ENCODE assay signal across 5 cellular contexts in the genomic region with DNA sequence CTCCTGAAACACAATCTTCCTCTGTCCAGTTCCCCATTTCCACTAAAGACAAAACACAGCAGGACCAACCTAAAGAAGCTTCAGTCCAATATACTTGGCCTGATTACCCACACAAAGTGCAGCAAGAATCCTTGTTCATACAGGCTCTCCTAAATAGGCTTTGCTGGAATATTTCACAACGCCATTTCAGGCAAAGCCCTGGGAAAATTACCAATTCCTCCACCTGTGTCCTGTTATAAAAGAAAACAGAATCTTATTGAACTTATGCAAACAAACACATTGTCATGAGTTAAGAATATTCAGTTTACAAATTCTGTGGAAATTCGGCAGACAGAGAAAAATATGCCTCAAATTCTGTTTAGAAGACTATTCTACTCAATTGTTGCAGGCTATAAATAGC.
A peak's percentile ranks its signal among the peaks of the same experiment; 100 is the strongest.
DNase-seq lines count a peak whose midpoint lies in the region; ATAC-seq and TF ChIP-seq lines count a peak whose summit lies in the region.
"Not testable (repeated sequence)": the region's sequence is repeated elsewhere in the genome, so short reads cannot be mapped to it uniquely, and the experiment has no call there.

No MANE protein-coding gene starts in this region.

- H3K9me2 ChIP-seq in GM23338 (ENCODE audit: insufficient read depth): not testable (repeated sequence)

- H3K79me2 ChIP-seq in GM23338 (replicated peaks; ENCODE audit: insufficient read depth): not testable (repeated sequence)

- not testable (repeated sequence) for TF ChIP-seq POLR2A in body of pancreas (IDR thresholded peaks at IDR 0.05)

- not testable (repeated sequence) for H3K36me3 ChIP-seq in GM23338 (ENCODE audit: insufficient read depth); HEK293 (ENCODE audit: control insufficient read depth in 2 of 2, insufficient read depth in 1 of 2, low read length in 2 of 2); body of pancreas (replicated peaks in 1 of 2; ENCODE audit: insufficient read depth in 1 of 2, low read depth in 2 of 2)

- not testable (repeated sequence) for H4K20me1 ChIP-seq in GM23338 (replicated peaks; ENCODE audit: insufficient read depth)

- not testable (repeated sequence) for ATAC-seq in GM23338, body of pancreas

- WGBS in body of pancreas, 2 donors: 34 to 38% methylated on average over 2 of the region's 2 CpGs

- H3K4me1 ChIP-seq in GM23338 (ENCODE audit: insufficient read depth): peaks cover 18% of the 10 kb centered on the region
- not testable (repeated sequence) for H3K4me1 ChIP-seq in HEK293 (ENCODE audit: control insufficient read depth, insufficient read depth, low read length); body of pancreas

- peaks cover 23% of the 10 kb centered on the region for H3K27me3 Mint-ChIP-seq in GM23338 (ENCODE audit: insufficient read depth, low read depth, poor library complexity)
- H3K27me3 Mint-ChIP-seq in neural crest cell (ENCODE audit: low read depth): peaks cover 35% of the 10 kb centered on the region

- not testable (repeated sequence) for H3F3A ChIP-seq in GM23338 (replicated peaks; ENCODE audit: low read depth)

- CTCF ChIA-PET in HEK293 (lab: Yijun Ruan, JAX): interaction anchor here (0.7 kb wide), 1 partner anchor 97 kb away, joined by 3 read pairs; no protein-coding TSS in a partner anchor

- TF ChIP-seq CTCF in GM23338 (conservative IDR thresholded peaks at IDR 0.05; ENCODE audit: low read depth in 2 of 2); HEK293 (tag by site-specific recombination; IDR thresholded peaks at IDR 0.05); body of pancreas (IDR thresholded peaks at IDR 0.05); neural crest cell (conservative IDR thresholded peaks at IDR 0.05): not testable (repeated sequence)

- H3K27ac Mint-ChIP-seq in GM23338; neural crest cell (ENCODE audit: unreplicated experiment): not testable (repeated sequence)

- peaks cover 22% of the 10 kb centered on the region for H3K4me1 Mint-ChIP-seq in GM23338
- H3K4me1 Mint-ChIP-seq in neural crest cell: peaks cover 14% of the 10 kb centered on the region

- H3K4me3 ChIP-seq in GM23338; HEK293 (ENCODE audit: low read depth, low read length); body of pancreas: not testable (repeated sequence)

- H3K27ac ChIP-seq in GM23338 (ENCODE audit: low read depth); HEK293 (ENCODE audit: extremely low read depth, low read depth, low read length): not testable (repeated sequence)
- peak overlapping the region in 3 of 4 donors; percentile 31 to 54 (median 40) for H3K27ac ChIP-seq in body of pancreas

- not testable (repeated sequence) for DNase-seq in GM23338 (ENCODE audit: low spot score); neural crest cell (ENCODE audit: low read depth, low spot score)
- DNase-seq in body of pancreas (peak; percentile 31 to 56 (median 41)), fibroblast of gingiva (ENCODE audit: low read depth) (peak; percentile 68)

- POLR2A ChIA-PET in HEK293 (lab: Yijun Ruan, JAX): not testable (repeated sequence)

- intact Hi-C loops in body of pancreas (cut with DNase I): not testable (repeated sequence)

- H3K9me3 ChIP-seq in HEK293 (ENCODE audit: control insufficient read depth, insufficient read depth, low read depth, low read length); body of pancreas: not testable (repeated sequence)

- peak overlapping the region; percentile 11; the same call in 1 of the 2 replicates for H3K4me2 ChIP-seq in GM23338

- H2AFZ ChIP-seq in GM23338: not testable (repeated sequence)

- H3K27me3 ChIP-seq in GM23338 (ENCODE audit: insufficient read depth); body of pancreas: not testable (repeated sequence)

- not testable (repeated sequence) for H3K9me3 Mint-ChIP-seq in GM23338, neural crest cell

- H3K4me3 Mint-ChIP-seq in GM23338: not testable (repeated sequence)
- H3K4me3 Mint-ChIP-seq in neural crest cell: peak overlapping the region; percentile 21

- not testable (repeated sequence) for H3K36me3 Mint-ChIP-seq in GM23338 (ENCODE audit: low read depth); neural crest cell (ENCODE audit: low read depth)

TF ChIP-seq in HEK293, 187 proteins besides CTCF, POLR2A, EP300 and RAD21:
- 0 out of 2 replicates have a peak, but pooled peaks have one; percentile 0 for TF ChIP-seq ZBTB17 (tag by site-specific recombination; IDR thresholded peaks at IDR 0.05)
